ENCODE assay signal across 8 cellular contexts in the genomic region with DNA sequence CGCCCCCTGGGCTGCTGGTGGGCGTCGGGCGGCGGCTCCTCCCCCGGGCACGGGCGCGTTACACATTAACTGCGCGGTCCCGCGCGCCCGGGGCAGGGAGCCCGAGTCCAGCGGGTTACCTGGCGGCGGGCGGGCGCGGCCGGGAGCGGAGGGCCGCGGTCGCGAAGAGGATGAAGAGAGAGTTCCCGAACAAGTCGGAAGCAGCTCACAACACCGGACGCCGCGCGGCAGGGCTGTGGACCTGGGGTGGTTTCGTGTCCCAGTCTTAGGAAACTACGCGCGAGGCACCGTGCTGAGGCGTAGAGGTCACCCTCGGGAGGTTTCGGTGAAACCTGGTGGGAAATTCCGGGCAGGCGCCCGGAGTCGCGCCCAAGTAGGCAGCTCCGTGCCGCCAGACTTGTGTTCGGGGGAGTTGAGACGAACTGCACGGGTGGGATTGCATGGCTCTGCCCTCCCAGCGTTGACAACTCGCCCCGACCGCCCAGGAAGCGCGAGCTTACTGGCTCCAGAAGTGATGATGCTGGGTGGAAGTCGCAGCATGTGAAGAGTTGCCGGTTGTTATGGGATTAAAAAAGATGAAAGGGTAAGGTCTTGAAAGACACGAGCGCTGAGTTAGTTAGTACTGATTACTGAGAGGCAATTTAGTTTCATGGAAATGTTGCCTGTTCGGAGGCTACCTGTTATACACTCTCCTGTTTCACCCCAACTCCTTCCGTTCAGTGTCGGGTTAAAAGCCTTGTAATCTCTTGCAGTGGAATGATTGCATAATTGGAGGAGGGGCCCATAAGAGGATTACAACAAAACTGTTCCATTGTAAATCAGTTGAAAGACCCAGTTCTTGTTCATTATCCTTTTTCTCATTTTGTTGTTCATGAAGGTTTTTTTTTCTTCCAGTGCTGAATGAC. TPM values are rescaled to one million over a fixed set of nuclear protein-coding genes. Genes with fewer than 3 reads are reported as not detected.
DNase-seq lines count a peak whose midpoint lies in the region; ATAC-seq, FAIRE-seq and TF ChIP-seq lines count a peak whose summit lies in the region.

No MANE protein-coding gene starts in this region.

- no peaks in the 10 kb centered on the region for H3K36me3 Mint-ChIP-seq in activated CD8-positive, alpha-beta T cell treated with anti-CD3 and anti-CD28 coated beads for 36 hours (ENCODE audit: low read depth)
- H3K36me3 Mint-ChIP-seq in effector memory CD8-positive, alpha-beta T cell (ENCODE audit: insufficient read depth), result no peaks in the 10 kb centered on the region
- no peaks in the 10 kb centered on the region for H3K36me3 Mint-ChIP-seq in memory B cell

- peaks cover 10% of the 10 kb centered on the region for H3K27me3 Mint-ChIP-seq in activated CD8-positive, alpha-beta T cell treated with anti-CD3 and anti-CD28 coated beads for 36 hours
- H3K27me3 Mint-ChIP-seq in effector memory CD8-positive, alpha-beta T cell, result peaks cover 0 to 1% of the 10 kb centered on the region in 2 donors
- no peaks in the 10 kb centered on the region for H3K27me3 Mint-ChIP-seq in memory B cell

- peak; percentile 79 for FAIRE-seq in GM19239 (lab: Jason Lieb, UNC)

- ATAC-seq in HG03439 (IDR thresholded peaks at IDR 0.05; ENCODE audit: unreplicated experiment) (peak; percentile 43), memory B cell (ENCODE audit: low read depth) (peak; percentile 45)
- ATAC-seq in activated CD8-positive, alpha-beta T cell treated with anti-CD3 and anti-CD28 coated beads for 36 hours, result peak; percentile 43
- ATAC-seq in effector memory CD8-positive, alpha-beta T cell (replicated peaks), result peak; percentile 46

- POLR2A ChIA-PET in activated CD8-positive, alpha-beta T cell treated with anti-CD3 and anti-CD28 coated beads for 36 hours (lab: Charles Lee), result interaction anchor here (0.6 to 1.8 kb wide), 4 partner anchors 8 to 1922 kb away, joined by 4 to 7 read pairs (median 5); no protein-coding TSS in a partner anchor

- H3K27ac Mint-ChIP-seq in activated CD8-positive, alpha-beta T cell treated with anti-CD3 and anti-CD28 coated beads for 36 hours, result peak overlapping the region; percentile 80
- H3K27ac Mint-ChIP-seq in effector memory CD8-positive, alpha-beta T cell, result peak overlapping the region in 1 of 2 donors; percentile 62
- peak overlapping the region; percentile 86 for H3K27ac Mint-ChIP-seq in memory B cell

- peaks cover 18% of the 10 kb centered on the region for H3K4me1 Mint-ChIP-seq in activated CD8-positive, alpha-beta T cell treated with anti-CD3 and anti-CD28 coated beads for 36 hours (ENCODE audit: low read depth)
- H3K4me1 Mint-ChIP-seq in effector memory CD8-positive, alpha-beta T cell (ENCODE audit: low read depth in 2 of 2), result peaks cover 9 to 10% of the 10 kb centered on the region in 2 donors
- peaks cover 13% of the 10 kb centered on the region for H3K4me1 Mint-ChIP-seq in memory B cell

- CTCF ChIA-PET in activated CD8-positive, alpha-beta T cell treated with anti-CD3 and anti-CD28 coated beads for 36 hours (lab: Charles Lee), result interaction anchor here (0.6 kb wide), 1 partner anchor 17 kb away, joined by 3 read pairs; no protein-coding TSS in a partner anchor

- intact Hi-C loops in activated CD8-positive, alpha-beta T cell treated with anti-CD3 and anti-CD28 coated beads for 36 hours (cut with micrococcal nuclease), result no loop called here

- DNase-seq in AML-193 (lab: John Stamatoyannopoulos, UW), result peak; percentile 56 to 68
- peak; percentile 23 for DNase-seq in GM19239 (ENCODE audit: insufficient read length, low spot score)
- DNase-seq in NCI-H748 treated with DMSO at 0.1 percent for 48 hours (lab: John Stamatoyannopoulos, UW), result peak; percentile 73
- peak; percentile 74 for DNase-seq in activated CD8-positive, alpha-beta T cell treated with anti-CD3 and anti-CD28 coated beads for 36 hours
- DNase-seq in effector memory CD8-positive, alpha-beta T cell, result peak; percentile 50 to 55 (median 55)
- peak; percentile 57 to 66 for DNase-seq in memory B cell (ENCODE audit: low spot score in 2 of 2)
- peak; percentile 32 for DNase-seq in stimulated activated CD8-positive, alpha-beta memory T cell treated with anti-CD3 and anti-CD28 coated beads, Interleukin-12 subunit alpha, Interleukin-12 subunit beta, amount 100 ng/mL, for 4 hours (ENCODE audit: low read depth)

- H3K4me3 Mint-ChIP-seq in activated CD8-positive, alpha-beta T cell treated with anti-CD3 and anti-CD28 coated beads for 36 hours, result peak overlapping the region; percentile 86
- H3K4me3 Mint-ChIP-seq in effector memory CD8-positive, alpha-beta T cell, result peak overlapping the region; percentile 71 to 74
- peak overlapping the region; percentile 76 for H3K4me3 Mint-ChIP-seq in memory B cell

- no peaks in the 10 kb centered on the region for H3K9me3 Mint-ChIP-seq in activated CD8-positive, alpha-beta T cell treated with anti-CD3 and anti-CD28 coated beads for 36 hours
- H3K9me3 Mint-ChIP-seq in effector memory CD8-positive, alpha-beta T cell, result no peaks in the 10 kb centered on the region
- no peaks in the 10 kb centered on the region for H3K9me3 Mint-ChIP-seq in memory B cell

- no peak for TF ChIP-seq CTCF in activated CD8-positive, alpha-beta T cell treated with anti-CD3 and anti-CD28 coated beads for 36 hours (IDR thresholded peaks at IDR 0.05)

RNA-seq across cellular contexts. Expression of gene RAB3IP, which starts 0.9 kb away (rescaled TPM):
- 10 to 100 TPM; 31.4 to 37.2 TPM for total RNA-seq in activated CD8-positive, alpha-beta T cell treated with anti-CD3 and anti-CD28 coated beads for 36 hours

RNA-seq across cellular contexts. Expression of gene BEST3, which starts 40.4 kb away (rescaled TPM):
- total RNA-seq in activated CD8-positive, alpha-beta T cell treated with anti-CD3 and anti-CD28 coated beads for 36 hours, result not detected

Comparison
In these comparisons a context has a peak if more than half of its experiments do, and no peak if none do; other contexts are left out.
1. Peak in every context shown above with its lines: DNase-seq and ATAC-seq.
2. DNase-seq: peak in every context shown above with its lines; median percentile 74 in activated CD8-positive, alpha-beta T cell treated with anti-CD3 and anti-CD28 coated beads for 36 hours; 73 in NCI-H748 treated with DMSO at 0.1 percent for 48 hours; 62 in AML-193; 62 in memory B cell; 55 in effector memory CD8-positive, alpha-beta T cell; 32 in stimulated activated CD8-positive, alpha-beta memory T cell treated with anti-CD3 and anti-CD28 coated beads, Interleukin-12 subunit alpha, Interleukin-12 subunit beta, amount 100 ng/mL, for 4 hours; 23 in GM19239.